Comparison of ENCODE assay signal across 27 cellular contexts in genomic region chr6:119598883-119599282, GRCh38.
"Had no signal": no experiment of that assay in that cellular context is flagged by ENCODE, and none has a peak within 500 bp of the region (broad histone marks: within the 10 kb centered on the region; RNA-seq: fewer than 3 reads in every experiment).

No MANE protein-coding gene starts in this region.

- H3K4me1 ChIP-seq: lower lobe of right lung, prostate gland, stomach, testis, thyroid gland, transverse colon, upper lobe of left lung, vagina had no signal

- H3K27me3 Mint-ChIP-seq: naive B cell; stimulated activated naive B cell treated with anti-CD40 and anti-IgM and Interleukin-4, amounts not matched to agents 10 μg/mL and 1 μg/mL and 100 μg/mL, for 72 hours had no signal

- H3K4me3 ChIP-seq: hepatocyte, lower lobe of right lung, ovary, prostate gland, skin epidermis, stomach, testis, thyroid gland, transverse colon, upper lobe of left lung, vagina had no signal

- H3K9me3 ChIP-seq: lower lobe of right lung, ovary, prostate gland, stomach, testis, thyroid gland, transverse colon, upper lobe of left lung, vagina had no signal

- H3K27ac ChIP-seq: hepatocyte, lower lobe of right lung, ovary, prostate gland, skin epidermis, stomach, testis, thyroid gland, transverse colon, upper lobe of left lung, vagina had no signal

- ATAC-seq: left lobe of liver; lower lobe of right lung; natural killer cell; right cardiac atrium; sciatic nerve; stimulated activated naive B cell treated with anti-CD40 and anti-IgM and Interleukin-4, amounts not matched to agents 10 μg/mL and 1 μg/mL and 100 μg/mL, for 72 hours; stimulated activated naive CD8-positive, alpha-beta T cell treated with anti-CD3 and anti-CD28 coated beads, Interleukin-15, Interleukin-2, amounts not matched to agents 100 U/mL and 50 U/mL, for 24 hours had no signal

- H3K36me3 ChIP-seq: lower lobe of right lung, ovary, prostate gland, stomach, thyroid gland, transverse colon, upper lobe of left lung, vagina had no signal

- DNase-seq: islet precursor cell; lower lobe of right lung; mammary epithelial cell; mesenchymal stem cell; naive B cell; natural killer cell; ovary; posterior cingulate gyrus; retina; right cardiac atrium; stimulated activated CD4-positive, alpha-beta T cell treated with anti-CD3 and anti-CD28 coated beads, Interleukin-12 subunit alpha, Interleukin-12 subunit beta, amount 100 ng/mL, for 4 hours; stimulated activated CD4-positive, alpha-beta T cell treated with anti-CD3 and anti-CD28 coated beads, Interleukin-15, amount 100 ng/mL, for 24 hours; stimulated activated CD4-positive, alpha-beta T cell treated with anti-CD3 and anti-CD28 coated beads, Interleukin-2, amount 100 ng/mL, for 24 hours; stimulated activated CD4-positive, alpha-beta T cell treated with anti-CD3 and anti-CD28 coated beads, Interleukin-4, amount 100 ng/mL, for 1 hour; stimulated activated naive B cell treated with anti-CD40 and anti-IgM and Interleukin-4, amounts not matched to agents 10 μg/mL and 1 μg/mL and 100 μg/mL, for 72 hours; stimulated activated naive CD8-positive, alpha-beta T cell treated with anti-CD3 and anti-CD28 coated beads, Interleukin-15, Interleukin-2, amounts not matched to agents 100 U/mL and 50 U/mL, for 24 hours; stomach; testis; thyroid gland; transverse colon; upper lobe of left lung had no signal

- H3K27me3 ChIP-seq: hepatocyte, ovary, stomach, testis, thyroid gland, transverse colon, upper lobe of left lung, vagina had no signal

- H3K36me3 Mint-ChIP-seq: naive B cell; natural killer cell; stimulated activated naive B cell treated with anti-CD40 and anti-IgM and Interleukin-4, amounts not matched to agents 10 μg/mL and 1 μg/mL and 100 μg/mL, for 72 hours had no signal

- H3K9me3 Mint-ChIP-seq: natural killer cell had no signal

- H3K79me2 ChIP-seq: hepatocyte had no signal

- H3K27ac Mint-ChIP-seq: naive B cell; natural killer cell; stimulated activated naive B cell treated with anti-CD40 and anti-IgM and Interleukin-4, amounts not matched to agents 10 μg/mL and 1 μg/mL and 100 μg/mL, for 72 hours had no signal

- H3K4me3 Mint-ChIP-seq: naive B cell; natural killer cell; stimulated activated naive B cell treated with anti-CD40 and anti-IgM and Interleukin-4, amounts not matched to agents 10 μg/mL and 1 μg/mL and 100 μg/mL, for 72 hours had no signal

- H3K4me1 Mint-ChIP-seq: naive B cell; natural killer cell; stimulated activated naive B cell treated with anti-CD40 and anti-IgM and Interleukin-4, amounts not matched to agents 10 μg/mL and 1 μg/mL and 100 μg/mL, for 72 hours had no signal

- H3K4me2 ChIP-seq: hepatocyte had no signal

- H2AFZ ChIP-seq: hepatocyte had no signal
